ENCODE assay signal across 25 cellular contexts in genomic region chr3:55147406-55147805, GRCh38.
DNase-seq lines count a peak whose midpoint lies in the region; ATAC-seq, FAIRE-seq and TF ChIP-seq lines count a peak whose summit lies in the region.
"Had no signal": no experiment of that assay in that cellular context is flagged by ENCODE, and none has a peak within 500 bp of the region (broad histone marks: within the 10 kb centered on the region; RNA-seq: fewer than 3 reads in every experiment).

No MANE protein-coding gene starts in this region.

- H4K91ac ChIP-seq in IMR-90 (ENCODE audit: insufficient read depth, low read depth, low read length) (peak overlapping the region; percentile 70; the same call in 1 of the 2 replicates), mesenchymal stem cell (ENCODE audit: low read length) (no peak overlapping the region)

- H2AK9ac ChIP-seq in IMR-90 (replicated peaks; ENCODE audit: low read depth, low read length, poor library complexity) = no peak overlapping the region

- H3K36me3 ChIP-seq in IMR-90 (ENCODE audit: control insufficient read depth, insufficient read depth, low read length) (no peaks in the 10 kb centered on the region), astrocyte (ENCODE audit: insufficient read depth, low read length) (no peaks in the 10 kb centered on the region), mesenchymal stem cell (ENCODE audit: control insufficient read depth in 1 of 2, insufficient read depth in 2 of 2, low read depth in 1 of 2, low read length in 2 of 2) (no peaks in the 10 kb centered on the region), HAP-1 (replicated peaks) (no peaks in the 10 kb centered on the region)
- H3K36me3 ChIP-seq: BE2C; BLaER1 treated with 17β-estradiol and CSF1 and Interleukin-3, amounts not matched to agents 10 nM and 100 nM had no signal

- H2BK15ac ChIP-seq in IMR-90 (ENCODE audit: low read depth, low read length) (peak overlapping the region; percentile 74; the same call in 1 of the 3 replicates), mesenchymal stem cell (ENCODE audit: low read depth, poor library complexity, severe bottlenecking) (no peak overlapping the region)

- H3K27me3 ChIP-seq in IMR-90 (ENCODE audit: control insufficient read depth, insufficient read depth, low read length) = no peaks in the 10 kb centered on the region
- no peaks in the 10 kb centered on the region for H3K27me3 ChIP-seq in astrocyte (ENCODE audit: insufficient read depth, low read length)
- peaks cover 0 to 9% of the 10 kb centered on the region in 2 experiments for H3K27me3 ChIP-seq in mesenchymal stem cell (ENCODE audit: control insufficient read depth in 1 of 2, insufficient read depth in 1 of 2, low read length in 2 of 2)
- H3K27me3 ChIP-seq in HAP-1 (ENCODE audit: low read depth) = peaks cover 9% of the 10 kb centered on the region; the same call in 1 of the 2 replicates

- peak overlapping the region in 1 of 2 experiments; percentile 40; a peak in 1 of 4 replicates for H4K8ac ChIP-seq in IMR-90 (ENCODE audit: low read depth in 2 of 2, low read length in 2 of 2)
- no peak overlapping the region for H4K8ac ChIP-seq in mesenchymal stem cell (ENCODE audit: low read length)

- no peak overlapping the region for H3K56ac ChIP-seq in IMR-90 (ENCODE audit: extremely low read depth, insufficient read depth, low read length)

- no TSS peak for BruUV-seq in IMR-90 (replicated peaks; lab: Mats Ljungman, UMichigan)

- H3K9me1 ChIP-seq in IMR-90 (ENCODE audit: insufficient read depth, low read length) = peaks cover 8% of the 10 kb centered on the region; the same call in 1 of the 2 replicates

- no peaks in the 10 kb centered on the region for H3K36me3 Mint-ChIP-seq in astrocyte (ENCODE audit: low read depth, unreplicated experiment)
- no peaks in the 10 kb centered on the region for H3K36me3 Mint-ChIP-seq in activated naive CD8-positive, alpha-beta T cell treated with anti-CD3 and anti-CD28 coated beads, Interleukin-2, amount 50 U/mL, for 24 hours (ENCODE audit: low read depth)
- H3K36me3 Mint-ChIP-seq: CD14-positive monocyte; CD8-positive, alpha-beta memory T cell had no signal

- H2BK120ac ChIP-seq in IMR-90 (ENCODE audit: low read depth, low read length) = peak overlapping the region; percentile 35
- H2BK120ac ChIP-seq in mesenchymal stem cell (ENCODE audit: low read depth, low read length) = no peak overlapping the region

- H3K4me1 ChIP-seq in IMR-90 (ENCODE audit: control insufficient read depth, insufficient read depth, low read length) (peaks cover 8% of the 10 kb centered on the region), astrocyte (ENCODE audit: insufficient read depth, low read length) (peaks cover 33% of the 10 kb centered on the region), mesenchymal stem cell (ENCODE audit: control insufficient read depth, insufficient read depth, low read depth, low read length) (no peaks in the 10 kb centered on the region), HAP-1 (no peaks in the 10 kb centered on the region)
- H3K4me1 ChIP-seq: A549, BE2C had no signal

- H3K4me1 Mint-ChIP-seq in astrocyte (ENCODE audit: low read depth, unreplicated experiment) = no peaks in the 10 kb centered on the region
- no peaks in the 10 kb centered on the region for H3K4me1 Mint-ChIP-seq in activated naive CD8-positive, alpha-beta T cell treated with anti-CD3 and anti-CD28 coated beads, Interleukin-2, amount 50 U/mL, for 24 hours
- H3K4me1 Mint-ChIP-seq: CD14-positive monocyte; CD8-positive, alpha-beta memory T cell had no signal

- intact Hi-C loops in IMR-90 (cut with micrococcal nuclease) = no loop called here

- H3K27ac Mint-ChIP-seq in astrocyte (ENCODE audit: unreplicated experiment) = no peak overlapping the region
- H3K27ac Mint-ChIP-seq in activated naive CD8-positive, alpha-beta T cell treated with anti-CD3 and anti-CD28 coated beads, Interleukin-2, amount 50 U/mL, for 24 hours = no peak overlapping the region
- H3K27ac Mint-ChIP-seq: CD14-positive monocyte; CD4-positive, alpha-beta T cell; CD8-positive, alpha-beta memory T cell had no signal

- peak overlapping the region; percentile 54 for H3K18ac ChIP-seq in IMR-90 (ENCODE audit: low read depth, low read length)
- H3K18ac ChIP-seq in mesenchymal stem cell (ENCODE audit: low read depth in 1 of 2, low read length in 2 of 2) = peak overlapping the region in 1 of 2 experiments; percentile 66

- H2BK5ac ChIP-seq in IMR-90 (ENCODE audit: low read depth, low read length, poor library complexity, severe bottlenecking) (peak overlapping the region; percentile 2), mesenchymal stem cell (ENCODE audit: low read depth, low read length, poor library complexity, severe bottlenecking) (no peak overlapping the region)

- no peak for TF ChIP-seq RAD21 in IMR-90 (IDR thresholded peaks at IDR 0.05; ENCODE audit: low read length)

- TF ChIP-seq CTCF in IMR-90 (conservative IDR thresholded peaks at IDR 0.05; ENCODE audit: low read depth, low read length) = no peak
- no peak for TF ChIP-seq CTCF in astrocyte (IDR thresholded peaks at IDR 0.05; ENCODE audit: insufficient read depth, low read depth, low read length)

- H3K23ac ChIP-seq in IMR-90 (ENCODE audit: low read depth, low read length) (peak overlapping the region; percentile 52; the same call in 1 of the 2 replicates), mesenchymal stem cell (ENCODE audit: low read length in 2 of 2) (no peak overlapping the region)

- peaks cover 4% of the 10 kb centered on the region for H3K27me3 Mint-ChIP-seq in astrocyte (ENCODE audit: low read depth, unreplicated experiment)
- H3K27me3 Mint-ChIP-seq in activated naive CD8-positive, alpha-beta T cell treated with anti-CD3 and anti-CD28 coated beads, Interleukin-2, amount 50 U/mL, for 24 hours = no peaks in the 10 kb centered on the region
- H3K27me3 Mint-ChIP-seq: CD4-positive, alpha-beta T cell; CD8-positive, alpha-beta memory T cell had no signal

- H3K4me3 Mint-ChIP-seq in astrocyte (ENCODE audit: unreplicated experiment) = no peak overlapping the region
- no peak overlapping the region for H3K4me3 Mint-ChIP-seq in activated naive CD8-positive, alpha-beta T cell treated with anti-CD3 and anti-CD28 coated beads, Interleukin-2, amount 50 U/mL, for 24 hours
- H3K4me3 Mint-ChIP-seq: CD14-positive monocyte; CD4-positive, alpha-beta T cell; CD8-positive, alpha-beta memory T cell had no signal

- POLR2A ChIA-PET in IMR-90 (lab: Charles Lee; ENCODE audit: unreplicated experiment) = no interaction called here

- WGBS in IMR-90 (ENCODE audit: extremely low coverage in 2 of 2, insufficient read length in 1 of 2), 2 experiments = 40% methylated on average over 1 of the region's 3 CpGs; no CpG with 5 or more reads in 1 of the 2 experiments
- WGBS in mesenchymal stem cell = 95% methylated on average over 3 of the region's 3 CpGs

- H4K20me1 ChIP-seq in IMR-90 (ENCODE audit: insufficient read depth, low read length) = no peaks in the 10 kb centered on the region
- no peaks in the 10 kb centered on the region for H4K20me1 ChIP-seq in astrocyte (ENCODE audit: insufficient read depth, low read length)
- H4K20me1 ChIP-seq: BLaER1 treated with 17β-estradiol and CSF1 and Interleukin-3, amounts not matched to agents 10 nM and 100 nM had no signal

- H2AFZ ChIP-seq in IMR-90 (replicated peaks; ENCODE audit: low read length, poor library complexity) = peak overlapping the region; percentile 28
- H2AFZ ChIP-seq in astrocyte (ENCODE audit: low read depth, low read length) = no peak overlapping the region
- H2AFZ ChIP-seq in mesenchymal stem cell (ENCODE audit: low read depth, low read length) = no peak overlapping the region

- H3K9me3 ChIP-seq in IMR-90 (ENCODE audit: control insufficient read depth, insufficient read depth, low read length) (no peaks in the 10 kb centered on the region), astrocyte (ENCODE audit: insufficient read depth, low read depth, low read length) (no peaks in the 10 kb centered on the region), mesenchymal stem cell (ENCODE audit: control insufficient read depth, low read length) (no peaks in the 10 kb centered on the region), HAP-1 (no peaks in the 10 kb centered on the region; the same call in 1 of the 2 replicates)
- H3K9me3 ChIP-seq: A549; BE2C; BLaER1 treated with 17β-estradiol and CSF1 and Interleukin-3, amounts not matched to agents 10 nM and 100 nM had no signal

- H3K4ac ChIP-seq in IMR-90 (ENCODE audit: low read depth, low read length) (peak overlapping the region; percentile 42), mesenchymal stem cell (ENCODE audit: low read depth in 1 of 2, low read length in 2 of 2) (peak overlapping the region in 1 of 2 experiments; percentile 88)

- H3K27ac ChIP-seq in IMR-90 (ENCODE audit: insufficient read depth, low read length) = peak overlapping the region; percentile 50; the same call in 1 of the 2 replicates
- H3K27ac ChIP-seq in astrocyte (ENCODE audit: low read depth, low read length) = peak overlapping the region; percentile 22
- H3K27ac ChIP-seq in mesenchymal stem cell (ENCODE audit: low read length, poor library complexity, severe bottlenecking) = no peak overlapping the region
- H3K27ac ChIP-seq: A549; BLaER1 treated with 17β-estradiol and CSF1 and Interleukin-3, amounts not matched to agents 10 nM and 100 nM had no signal

- CTCF ChIA-PET in IMR-90 (lab: Yijun Ruan, JAX) = interaction anchor here (1.1 kb wide), 1 partner anchor 81 kb away, joined by 3 read pairs; no protein-coding TSS in a partner anchor

- H3K14ac ChIP-seq in IMR-90 (replicated peaks; ENCODE audit: low read depth, low read length) = peak overlapping the region; percentile 47
- peak overlapping the region in 1 of 2 experiments; percentile 68 for H3K14ac ChIP-seq in mesenchymal stem cell (ENCODE audit: low read length in 2 of 2)

- H3K4me2 ChIP-seq in IMR-90 (ENCODE audit: low read depth, low read length) (no peak overlapping the region), astrocyte (ENCODE audit: low read length) (no peak overlapping the region), mesenchymal stem cell (ENCODE audit: low read length, poor library complexity, severe bottlenecking) (no peak overlapping the region)
- H3K4me2 ChIP-seq: A549; BLaER1 treated with 17β-estradiol and CSF1 and Interleukin-3, amounts not matched to agents 10 nM and 100 nM had no signal

- no peak overlapping the region for H3K4me3 ChIP-seq in IMR-90 (ENCODE audit: insufficient read depth, low read depth, low read length)
- H3K4me3 ChIP-seq in astrocyte (ENCODE audit: insufficient read depth, low read depth, low read length) = no peak overlapping the region
- H3K4me3 ChIP-seq in mesenchymal stem cell (ENCODE audit: insufficient read depth in 1 of 2, low read depth in 1 of 2, low read length in 2 of 2) = no peak overlapping the region
- no peak overlapping the region for H3K4me3 ChIP-seq in HAP-1
- H3K4me3 ChIP-seq: A549; BLaER1 treated with 17β-estradiol and CSF1 and Interleukin-3, amounts not matched to agents 10 nM and 100 nM had no signal

- H3K79me1 ChIP-seq in IMR-90 (ENCODE audit: low read depth in 1 of 2, low read length in 2 of 2) (no peaks in the 10 kb centered on the region), mesenchymal stem cell (replicated peaks; ENCODE audit: low read length, poor library complexity, severe bottlenecking) (no peaks in the 10 kb centered on the region)

- peak overlapping the region; percentile 92 for H2BK20ac ChIP-seq in IMR-90 (ENCODE audit: low read depth, low read length)

- no peaks in the 10 kb centered on the region for H3K79me2 ChIP-seq in astrocyte (ENCODE audit: insufficient read depth, low read length)

- in situ Hi-C loops in IMR-90 (cut with MboI; ENCODE audit: low sequenced_read_pairs) = no loop called here
- in situ Hi-C loops in HAP-1 (cut with MboI; ENCODE audit: low sequenced_read_pairs) = no loop called here

- no peak for TF ChIP-seq POLR2A in IMR-90 (IDR thresholded peaks at IDR 0.05; ENCODE audit: low read depth, low read length)

- DNase-seq in EH (ENCODE audit: low read depth) (peak; percentile 8), IMR-90 (no peak), astrocyte (ENCODE audit: low read depth) (no peak), mesenchymal stem cell (no peak), RKO (ENCODE audit: low spot score) (no peak), HAP-1 (ENCODE audit: low spot score in 2 of 2) (no peak)
- no peak for DNase-seq in stimulated activated CD4-positive, alpha-beta T cell treated with anti-CD3 and anti-CD28 coated beads, Interleukin-4, amount 100 ng/mL, for 1 hour
- DNase-seq in activated naive CD8-positive, alpha-beta T cell treated with anti-CD3 and anti-CD28 coated beads, Interleukin-2, amount 50 U/mL, for 24 hours = no peak
- DNase-seq: 8988T; ACHN; AML-193; BE2C; CD4-positive, alpha-beta T cell; CD8-positive, alpha-beta memory T cell; DMS 273 treated with DMSO at 0.1 percent for 48 hours; DMS79; GF-D8; H7 had no signal

- dilution Hi-C loops in IMR-90 (cut with HindIII; ENCODE audit: low sequenced_read_pairs, unreplicated experiment) = no loop called here

- no peak for FAIRE-seq in astrocyte (lab: Jason Lieb, UNC)
- FAIRE-seq: A549, D721Med, GM12891, H1 had no signal

- H2AK5ac ChIP-seq in IMR-90 (ENCODE audit: low read depth, low read length) (peak overlapping the region; percentile 41; the same call in 1 of the 2 replicates), mesenchymal stem cell (ENCODE audit: low read length, severe bottlenecking) (no peak overlapping the region)

- no peaks in the 10 kb centered on the region for H3K9me3 Mint-ChIP-seq in astrocyte (ENCODE audit: unreplicated experiment)
- H3K9me3 Mint-ChIP-seq in activated naive CD8-positive, alpha-beta T cell treated with anti-CD3 and anti-CD28 coated beads, Interleukin-2, amount 50 U/mL, for 24 hours = peaks cover 5% of the 10 kb centered on the region

- no peak for ATAC-seq in IMR-90 (ENCODE audit: low read depth)
- no peak for ATAC-seq in activated naive CD8-positive, alpha-beta T cell treated with anti-CD3 and anti-CD28 coated beads, Interleukin-2, amount 50 U/mL, for 24 hours
- ATAC-seq: A549, HCT116 had no signal

- H4K5ac ChIP-seq in IMR-90 (ENCODE audit: low read depth, low read length) = 0 out of 2 replicates have a peak overlapping the region, but pooled peaks have one; percentile 64

- H2BK12ac ChIP-seq in mesenchymal stem cell (ENCODE audit: low read length in 2 of 2) = peak overlapping the region; percentile 4 to 89

- no peak overlapping the region for H3K9ac ChIP-seq in IMR-90 (ENCODE audit: low read depth, low read length)
- H3K9ac ChIP-seq in astrocyte (ENCODE audit: low read length) = no peak overlapping the region
- H3K9ac ChIP-seq in mesenchymal stem cell (ENCODE audit: low read length) = no peak overlapping the region
- H3K9ac ChIP-seq: BLaER1 treated with 17β-estradiol and CSF1 and Interleukin-3, amounts not matched to agents 10 nM and 100 nM had no signal
